In genomic region chr1:108657701-108658100, GRCh38 we compare ENCODE assay signal across 33 cellular contexts. TPM values are rescaled to one million over a fixed set of nuclear protein-coding genes. Genes with fewer than 3 reads are reported as not detected.
DNase-seq lines count a peak whose midpoint lies in the region; ATAC-seq and TF ChIP-seq lines count a peak whose summit lies in the region.
"Had no signal": no experiment of that assay in that cellular context is flagged by ENCODE, and none has a peak within 500 bp of the region (broad histone marks: within the 10 kb centered on the region; RNA-seq: fewer than 3 reads in every experiment).

No MANE protein-coding gene starts in this region.

- no peak for ATAC-seq in central memory CD8-positive, alpha-beta T cell (replicated peaks; ENCODE audit: extremely low read depth, poor library complexity, severe bottlenecking)
- ATAC-seq in stimulated activated naive CD8-positive, alpha-beta T cell treated with anti-CD3 and anti-CD28 coated beads, Interleukin-15, amount 100 ng/mL, for 72 hours: peak; percentile 31
- no peak for ATAC-seq in GM21447 (IDR thresholded peaks at IDR 0.05; ENCODE audit: unreplicated experiment)
- ATAC-seq: effector memory CD8-positive, alpha-beta T cell; heart left ventricle had no signal

- no peak overlapping the region for H3K4me3 ChIP-seq in MG63
- no peak overlapping the region for H3K4me3 ChIP-seq in vagina
- H3K4me3 ChIP-seq: heart left ventricle, lung, Peyer's patch, smooth muscle cell, testis, uterus had no signal

- no peaks in the 10 kb centered on the region for H3K9me3 Mint-ChIP-seq in central memory CD8-positive, alpha-beta T cell
- no peaks in the 10 kb centered on the region for H3K9me3 Mint-ChIP-seq in stimulated activated naive CD8-positive, alpha-beta T cell treated with anti-CD3 and anti-CD28 coated beads, Interleukin-15, amount 100 ng/mL, for 72 hours
- no peaks in the 10 kb centered on the region for H3K9me3 Mint-ChIP-seq in CD14-positive monocyte
- H3K9me3 Mint-ChIP-seq: activated B cell treated with CpG ODN at 0.5 μM for 24 hours; activated T-cell treated with anti-CD3 and anti-CD28 coated beads, Interleukin-2, amount 50 U/mL, for 4 hours; effector memory CD8-positive, alpha-beta T cell had no signal

- H3K36me3 ChIP-seq in MG63 (no peaks in the 10 kb centered on the region), vagina (no peaks in the 10 kb centered on the region)
- H3K36me3 ChIP-seq: Peyer's patch, uterus had no signal

- no peak overlapping the region for H3K4me3 Mint-ChIP-seq in central memory CD8-positive, alpha-beta T cell
- H3K4me3 Mint-ChIP-seq in stimulated activated naive CD8-positive, alpha-beta T cell treated with anti-CD3 and anti-CD28 coated beads, Interleukin-15, amount 100 ng/mL, for 72 hours: no peak overlapping the region
- H3K4me3 Mint-ChIP-seq in CD14-positive monocyte: no peak overlapping the region
- H3K4me3 Mint-ChIP-seq: activated B cell treated with CpG ODN at 0.5 μM for 24 hours; activated naive CD8-positive, alpha-beta T cell treated with anti-CD3 and anti-CD28 coated beads, Interleukin-2, amount 10 ng/mL, durations not matched to agents 7 days and 5 days; activated T-cell treated with anti-CD3 and anti-CD28 coated beads, Interleukin-2, amount 50 U/mL, for 4 hours; effector memory CD8-positive, alpha-beta T cell; nephron had no signal

- no peak for TF ChIP-seq POLR2A in vagina (IDR thresholded peaks at IDR 0.05)

- peaks cover 4% of the 10 kb centered on the region for H3K4me1 ChIP-seq in vagina
- H3K4me1 ChIP-seq: testis, uterus had no signal

- intact Hi-C loops in vagina (cut with DNase I): no loop called here
- intact Hi-C loops in CD14-positive monocyte (cut with micrococcal nuclease): no loop called here

- no peaks in the 10 kb centered on the region for H3K27me3 Mint-ChIP-seq in central memory CD8-positive, alpha-beta T cell
- H3K27me3 Mint-ChIP-seq in stimulated activated naive CD8-positive, alpha-beta T cell treated with anti-CD3 and anti-CD28 coated beads, Interleukin-15, amount 100 ng/mL, for 72 hours: no peaks in the 10 kb centered on the region
- H3K27me3 Mint-ChIP-seq in CD14-positive monocyte (ENCODE audit: low read depth in 3 of 3): no peaks in the 10 kb centered on the region
- H3K27me3 Mint-ChIP-seq: activated B cell treated with CpG ODN at 0.5 μM for 24 hours; activated naive CD8-positive, alpha-beta T cell treated with anti-CD3 and anti-CD28 coated beads, Interleukin-2, amount 10 ng/mL, durations not matched to agents 7 days and 5 days; effector memory CD8-positive, alpha-beta T cell had no signal

- H3K27ac ChIP-seq in vagina: no peak overlapping the region
- H3K27ac ChIP-seq: heart left ventricle, Peyer's patch, testis, uterus had no signal

- H3K36me3 Mint-ChIP-seq in central memory CD8-positive, alpha-beta T cell (ENCODE audit: insufficient read depth): peaks cover 27% of the 10 kb centered on the region
- peaks cover 16 to 20% of the 10 kb centered on the region in 2 donors for H3K36me3 Mint-ChIP-seq in CD14-positive monocyte

- peaks cover 56% of the 10 kb centered on the region for H3K4me1 Mint-ChIP-seq in central memory CD8-positive, alpha-beta T cell
- peaks cover 47% of the 10 kb centered on the region for H3K4me1 Mint-ChIP-seq in stimulated activated naive CD8-positive, alpha-beta T cell treated with anti-CD3 and anti-CD28 coated beads, Interleukin-15, amount 100 ng/mL, for 72 hours
- H3K4me1 Mint-ChIP-seq in CD14-positive monocyte: peaks cover 42% of the 10 kb centered on the region

- H3K9me3 ChIP-seq in MG63 (no peaks in the 10 kb centered on the region), vagina (no peaks in the 10 kb centered on the region)
- H3K9me3 ChIP-seq: Peyer's patch, testis, uterus had no signal

- peak overlapping the region; percentile 56 for H3K27ac Mint-ChIP-seq in central memory CD8-positive, alpha-beta T cell (ENCODE audit: low read depth)
- H3K27ac Mint-ChIP-seq in stimulated activated naive CD8-positive, alpha-beta T cell treated with anti-CD3 and anti-CD28 coated beads, Interleukin-15, amount 100 ng/mL, for 72 hours: peak overlapping the region in 1 of 2 donors; percentile 82
- no peak overlapping the region for H3K27ac Mint-ChIP-seq in CD14-positive monocyte
- H3K27ac Mint-ChIP-seq: activated B cell treated with CpG ODN at 0.5 μM for 24 hours; activated naive CD8-positive, alpha-beta T cell treated with anti-CD3 and anti-CD28 coated beads, Interleukin-2, amount 10 ng/mL, durations not matched to agents 7 days and 5 days; nephron had no signal

- H3K27me3 ChIP-seq in MG63 (no peaks in the 10 kb centered on the region), vagina (no peaks in the 10 kb centered on the region)
- H3K27me3 ChIP-seq: heart left ventricle, Peyer's patch, testis, uterus had no signal

- no peak for TF ChIP-seq CTCF in vagina (IDR thresholded peaks at IDR 0.05)
- no peak for TF ChIP-seq CTCF in CD14-positive monocyte (IDR thresholded peaks at IDR 0.05)

- peak; percentile 22 for DNase-seq in stimulated activated CD4-positive, alpha-beta T cell treated with anti-CD3 and anti-CD28 coated beads, Interleukin-1b, Interleukin-23, amount 100 ng/mL, for 48 hours
- DNase-seq in stimulated activated CD4-positive, alpha-beta T cell treated with anti-CD3 and anti-CD28 coated beads, Interleukin-2, amount 100 ng/mL, for 24 hours: no peak
- DNase-seq in MG63: peak; percentile 21
- DNase-seq in central memory CD8-positive, alpha-beta T cell (ENCODE audit: low spot score in 2 of 2): no peak
- no peak for DNase-seq in stimulated activated naive CD8-positive, alpha-beta T cell treated with anti-CD3 and anti-CD28 coated beads, Interleukin-15, amount 100 ng/mL, for 72 hours
- no peak for DNase-seq in vagina (ENCODE audit: extremely low spot score in 2 of 2)
- DNase-seq in CD14-positive monocyte (ENCODE audit: low spot score): no peak
- DNase-seq: activated B cell treated with CpG ODN at 0.5 μM for 24 hours; activated naive CD8-positive, alpha-beta T cell treated with anti-CD3 and anti-CD28 coated beads, Interleukin-2, amount 10 ng/mL, durations not matched to agents 7 days and 5 days; activated T-cell treated with anti-CD3 and anti-CD28 coated beads, Interleukin-2, amount 50 U/mL, for 4 hours; C1 segment of cervical spinal cord; cortex of kidney; effector memory CD8-positive, alpha-beta T cell; erythroblast; GOT3; heart left ventricle; NCI-H1105 treated with DMSO at 0.1 percent for 48 hours; NCI-H1930; NCI-H748 treated with DMSO at 0.1 percent for 48 hours; Peyer's patch; retina; SHP77 treated with DMSO at 0.1 percent for 48 hours; T1000; testis; uterus had no signal

RNA-seq across cellular contexts. Expression of gene HENMT1, which starts 3.2 kb away (rescaled TPM):
- total RNA-seq in MG63 (2014; rRNA removed; shearing (Covaris generic); ENCODE audit: low replicate concordance): 12.3 and 20.2 TPM in 2 replicates
- 0.98 TPM for total RNA-seq in vagina
- 10 to 100 TPM; 13.4 to 14.5 TPM for polyA plus RNA-seq in CD14-positive monocyte
- total RNA-seq: Daoy had no signal

RNA-seq across cellular contexts. Expression of gene PRPF38B, which starts 34.4 kb away (rescaled TPM):
- 20.9 and 31.5 TPM in 2 replicates for total RNA-seq in MG63 (2014; rRNA removed; shearing (Covaris generic); ENCODE audit: low replicate concordance)
- total RNA-seq in vagina: 27.0 TPM
- 1 to 10 TPM; 4.9 to 8.3 TPM for polyA plus RNA-seq in CD14-positive monocyte

RNA-seq across cellular contexts. Expression of gene FNDC7, which starts 55.0 kb away (rescaled TPM):
- 0.07 and 0.81 TPM in 2 replicates for total RNA-seq in MG63 (2014; rRNA removed; shearing (Covaris generic); ENCODE audit: low replicate concordance)
- not detected for total RNA-seq in vagina
- polyA plus RNA-seq in CD14-positive monocyte: not detected
- total RNA-seq: activated B cell treated with CpG ODN at 0.5 μM for 24 hours; activated CD8-positive, alpha-beta memory T cell treated with anti-CD3 and anti-CD28 coated beads for 36 hours; activated naive CD8-positive, alpha-beta T cell treated with anti-CD3 and anti-CD28 coated beads, Interleukin-2, amount 10 ng/mL, durations not matched to agents 7 days and 5 days; activated T-cell treated with anti-CD3 and anti-CD28 coated beads, Interleukin-2, amount 50 U/mL, for 4 hours; cardiac septum; osteocyte; Peyer's patch; uterus had no signal
- polyA plus RNA-seq: heart left ventricle, smooth muscle cell had no signal

Comparison
In these comparisons a context has a peak if more than half of its experiments do, and no peak if none do; other contexts are left out.
1. DNase-seq: peak in stimulated activated CD4-positive, alpha-beta T cell treated with anti-CD3 and anti-CD28 coated beads, Interleukin-1b, Interleukin-23, amount 100 ng/mL, for 48 hours (single experiment) and MG63 (single experiment); none in stimulated activated CD4-positive, alpha-beta T cell treated with anti-CD3 and anti-CD28 coated beads, Interleukin-2, amount 100 ng/mL, for 24 hours (0 of 2), central memory CD8-positive, alpha-beta T cell (0 of 2), stimulated activated naive CD8-positive, alpha-beta T cell treated with anti-CD3 and anti-CD28 coated beads, Interleukin-15, amount 100 ng/mL, for 72 hours (0 of 2), vagina (0 of 2) and CD14-positive monocyte (single experiment).